Comparison of ENCODE assay signal across 8 cellular contexts in the genomic region with DNA sequence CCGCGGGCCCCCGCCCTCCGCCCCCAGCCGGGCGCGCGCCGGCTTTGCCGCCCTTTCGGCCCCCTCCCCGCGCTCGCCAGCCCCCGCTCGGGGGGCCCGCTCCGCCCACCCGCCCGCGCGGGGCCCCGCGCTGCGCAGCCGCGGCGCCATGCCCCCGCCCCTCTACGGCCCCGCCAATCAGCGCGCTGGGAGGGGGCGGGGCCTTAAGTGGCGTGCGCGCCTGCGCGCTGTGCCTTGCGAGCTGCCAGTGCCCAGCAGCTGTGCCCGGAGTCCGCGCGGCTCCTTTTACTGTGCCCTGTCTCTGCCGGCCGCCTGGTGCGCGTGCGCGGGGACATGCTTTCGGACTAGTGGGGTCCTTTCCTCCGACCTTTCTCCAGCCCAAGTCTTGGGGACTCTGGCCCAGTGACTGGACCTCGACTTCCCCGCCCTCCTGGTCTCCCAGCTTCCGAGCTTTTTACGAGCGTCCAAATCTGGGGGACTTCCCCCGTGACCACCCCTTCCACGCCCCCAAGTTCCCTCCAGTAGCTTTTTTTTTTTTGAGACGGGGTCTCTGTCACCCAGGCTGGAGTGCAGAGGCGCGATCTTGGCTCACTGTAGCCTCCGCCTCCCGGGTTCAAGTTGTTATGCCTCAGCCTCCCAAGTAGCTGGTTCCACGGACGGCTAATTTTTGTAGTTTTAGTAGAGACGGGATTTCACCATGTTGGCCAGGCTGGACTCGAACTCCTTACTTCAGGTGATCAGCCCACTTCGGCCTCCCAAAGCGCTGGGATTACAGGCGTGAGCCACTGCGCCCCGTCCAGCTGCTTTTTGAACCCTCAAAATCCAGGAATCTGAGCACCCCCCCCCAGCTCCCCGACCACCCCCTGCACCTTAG. TPM values are rescaled to one million over a fixed set of nuclear protein-coding genes. Genes with fewer than 3 reads are reported as not detected.
DNase-seq lines count a peak whose midpoint lies in the region; ATAC-seq and TF ChIP-seq lines count a peak whose summit lies in the region.

Gene MBD3 (minus strand): TSS at position 111 of the 874 bp plus-strand sequence. CDS start 234 bp downstream, outside the sequence.

- peak within 1 kb of the TSS; percentile 93 for H3K27ac ChIP-seq in layer of hippocampus (ENCODE audit: low read depth, low read length)

- DNase-seq in AG09319 (ENCODE audit: extremely low read depth, low read depth) (peak; percentile 86), NCI-H460 (ENCODE audit: extremely low read depth, low read depth) (peak; percentile 88), choroid plexus epithelial cell (ENCODE audit: low read depth) (peak; percentile 94)
- DNase-seq in activated CD4-positive, alpha-beta T cell treated with anti-CD3 and anti-CD28 coated beads for 24 hours (ENCODE audit: low read depth in 2 of 2), result peak; percentile 81
- DNase-seq in stimulated activated CD4-positive, alpha-beta T cell treated with anti-CD3 and anti-CD28 coated beads, Interleukin-1b, Interleukin-23, amount 100 ng/mL, for 24 hours (ENCODE audit: low read depth in 4 of 4, low spot score in 1 of 4), result peak; percentile 62 to 81 (median 74)

- peak within 1 kb of the TSS; percentile 90 for H3K4me3 ChIP-seq in choroid plexus epithelial cell (ENCODE audit: low read depth, low read length)

- no peaks in the 10 kb centered on the region for H3K27me3 ChIP-seq in layer of hippocampus (ENCODE audit: control insufficient read depth, insufficient read depth, low read length)

- ATAC-seq in GM19043 (IDR thresholded peaks at IDR 0.05; ENCODE audit: low read depth, unreplicated experiment), result peak; percentile 52
- ATAC-seq in HG03378 (IDR thresholded peaks at IDR 0.05; ENCODE audit: unreplicated experiment), result peak; percentile 29

- no peak for TF ChIP-seq CTCF in AG09319 (IDR thresholded peaks at IDR 0.05; ENCODE audit: low read depth, low read length)
- no peak for TF ChIP-seq CTCF in choroid plexus epithelial cell (conservative IDR thresholded peaks at IDR 0.05; ENCODE audit: low read depth, low read length)

RNA-seq across cellular contexts. Expression of gene MBD3, which starts in this region (rescaled TPM):
- 70.8 and 77.2 TPM in 2 replicates for total RNA-seq in NCI-H460 (2014; rRNA removed; shearing (Covaris generic))
- polyA plus RNA-seq in NCI-H460 (2014; cell fraction: nucleus; rRNA removed), result 147 and 170 TPM in 2 replicates

Comparison
In these comparisons a context has a peak if more than half of its experiments do, and no peak if none do; other contexts are left out.
1. Peak in every context shown above with its lines: DNase-seq, ATAC-seq, H3K4me3 ChIP-seq and H3K27ac ChIP-seq.